9 cellular contexts compared by ENCODE assay signal in genomic region chr4:121189811-121190210, GRCh38. TPM values are rescaled to one million over a fixed set of nuclear protein-coding genes. Genes with fewer than 3 reads are reported as not detected.
DNase-seq lines count a peak whose midpoint lies in the region; ATAC-seq, FAIRE-seq and TF ChIP-seq lines count a peak whose summit lies in the region.
"Had no signal": no experiment of that assay in that cellular context is flagged by ENCODE, and none has a peak within 500 bp of the region (broad histone marks: within the 10 kb centered on the region; RNA-seq: fewer than 3 reads in every experiment).

No MANE protein-coding gene starts in this region.

- H3K36me3 Mint-ChIP-seq in activated T-helper 17 cell treated with anti-CD3 and anti-CD28 coated beads, Interleukin-2, amount 50 U/mL, for 72 hours (ENCODE audit: low read depth) = no peaks in the 10 kb centered on the region

- no peaks in the 10 kb centered on the region for H3K27me3 Mint-ChIP-seq in activated T-helper 17 cell treated with anti-CD3 and anti-CD28 coated beads, Interleukin-2, amount 50 U/mL, for 72 hours

- H2AFZ ChIP-seq in HepG2 (ENCODE audit: low read length) = no peak overlapping the region

- no peak for TF ChIP-seq POLR2A in right lobe of liver (IDR thresholded peaks at IDR 0.05)
- no peak for TF ChIP-seq POLR2A in HepG2 (IDR thresholded peaks at IDR 0.05; ENCODE audit: insufficient read depth in 1 of 2, low read depth in 2 of 2, low read length in 2 of 2)
- TF ChIP-seq POLR2A in transverse colon (IDR thresholded peaks at IDR 0.05) = no peak

- POLR2A ChIA-PET in HepG2 (lab: Yijun Ruan, JAX) = no interaction called here

- TF ChIP-seq EP300 in HepG2 (IDR thresholded peaks at IDR 0.05; ENCODE audit: low read depth in 2 of 2, low read length in 2 of 2) = no peak
- TF ChIP-seq EP300 in HepG2 (CRISPR knock-in tag; IDR thresholded peaks at IDR 0.05; ENCODE audit: borderline replicate concordance) = no peak
- TF ChIP-seq EP300 in transverse colon (IDR thresholded peaks at IDR 0.05; ENCODE audit: low read depth) = no peak

- H3K4me1 ChIP-seq in right lobe of liver = no peaks in the 10 kb centered on the region
- H3K4me1 ChIP-seq in HepG2 (ENCODE audit: insufficient read depth, low read length) = no peaks in the 10 kb centered on the region
- peaks cover 0 to 8% (median 0%) of the 10 kb centered on the region in 4 donors for H3K4me1 ChIP-seq in transverse colon
- H3K4me1 ChIP-seq: SJSA1 had no signal

- no peaks in the 10 kb centered on the region for H3K79me2 ChIP-seq in HepG2 (ENCODE audit: insufficient read depth, low read length)

- no peak overlapping the region for H3K4me3 ChIP-seq in right lobe of liver
- no peak overlapping the region for H3K4me3 ChIP-seq in HepG2 (replicated peaks in 1 of 3; ENCODE audit: insufficient read depth in 1 of 3, low read depth in 2 of 3, low read length in 3 of 3)
- no peak overlapping the region for H3K4me3 ChIP-seq in transverse colon
- H3K4me3 ChIP-seq: SJSA1 had no signal

- DNase-seq in right lobe of liver (no peak), HepG2 (ENCODE audit: low spot score) (no peak), transverse colon (peak; percentile 13), SW480 (ENCODE audit: low spot score) (no peak), frontal cortex (ENCODE audit: low spot score in 2 of 2) (no peak), kidney glomerular epithelial cell (lab: John Stamatoyannopoulos, UW) (no peak)

- H3K4me3 Mint-ChIP-seq in activated T-helper 17 cell treated with anti-CD3 and anti-CD28 coated beads, Interleukin-2, amount 50 U/mL, for 72 hours = peak overlapping the region; percentile 60

- H3K9me3 ChIP-seq in right lobe of liver (no peaks in the 10 kb centered on the region), HepG2 (ENCODE audit: low read length) (no peaks in the 10 kb centered on the region), transverse colon (no peaks in the 10 kb centered on the region)
- H3K9me3 ChIP-seq: SJSA1 had no signal

- no peaks in the 10 kb centered on the region for H4K20me1 ChIP-seq in HepG2 (ENCODE audit: insufficient read depth, low read length)

- H3K36me3 ChIP-seq in right lobe of liver = no peaks in the 10 kb centered on the region
- no peaks in the 10 kb centered on the region for H3K36me3 ChIP-seq in HepG2 (replicated peaks in 1 of 2; ENCODE audit: control insufficient read depth in 1 of 2, insufficient read depth in 2 of 2, low read length in 2 of 2)
- no peaks in the 10 kb centered on the region for H3K36me3 ChIP-seq in transverse colon
- H3K36me3 ChIP-seq: SJSA1 had no signal

- H3K27me3 ChIP-seq in right lobe of liver = no peaks in the 10 kb centered on the region
- H3K27me3 ChIP-seq in HepG2 (ENCODE audit: control insufficient read depth in 1 of 2, insufficient read depth in 2 of 2, low read length in 2 of 2) = no peaks in the 10 kb centered on the region; a peak in 1 of 5 replicates
- H3K27me3 ChIP-seq in transverse colon = no peaks in the 10 kb centered on the region
- H3K27me3 ChIP-seq: SJSA1 had no signal

- no peak for TF ChIP-seq RAD21 in HepG2 (CRISPR knock-in tag; IDR thresholded peaks at IDR 0.05)

- intact Hi-C loops in right lobe of liver (cut with DNase I) (loop anchor here in 1 of 2 donors (10.0 kb wide), 1 partner anchor 55 kb away; no protein-coding TSS in a partner anchor), HepG2 (cut with micrococcal nuclease; ENCODE audit: unreplicated experiment) (loop anchor here (5.0 to 10.0 kb wide), 2 partner anchors 117 to 545 kb away; no protein-coding TSS in a partner anchor), transverse colon (cut with DNase I; ENCODE audit: low total_unique reads) (no loop called here)

- in situ Hi-C loops in HepG2 (cut with HindIII; ENCODE audit: extremely low pct_ligation_motif_present, low pct_unique_long_range_greater_than_20kb) (loop anchor here (5.0 kb wide), 1 partner anchor 62 kb away; no protein-coding TSS in a partner anchor), transverse colon (cut with MboI; ENCODE audit: low pct_ligation_motif_present in 1 of 4, low pct_unique_long_range_greater_than_20kb in 1 of 4, low sequenced_read_pairs in 3 of 4) (loop anchor here in 2 of 4 donors (5.0 kb wide), 1 partner anchor 62 kb away; no protein-coding TSS in a partner anchor)

- H3K9me3 Mint-ChIP-seq in activated T-helper 17 cell treated with anti-CD3 and anti-CD28 coated beads, Interleukin-2, amount 50 U/mL, for 72 hours = no peaks in the 10 kb centered on the region

- no peak overlapping the region for H3K27ac ChIP-seq in right lobe of liver
- no peak overlapping the region for H3K27ac ChIP-seq in HepG2 (ENCODE audit: extremely low read length, insufficient read depth, low read length)
- H3K27ac ChIP-seq in transverse colon = no peak overlapping the region
- H3K27ac ChIP-seq: SJSA1 had no signal

- TF ChIP-seq CTCF in right lobe of liver (IDR thresholded peaks at IDR 0.05) (no peak), HepG2 (CRISPR knock-in tag; IDR thresholded peaks at IDR 0.05) (no peak), transverse colon (IDR thresholded peaks at IDR 0.05) (no peak)

- peak overlapping the region; percentile 64 for H3K27ac Mint-ChIP-seq in activated T-helper 17 cell treated with anti-CD3 and anti-CD28 coated beads, Interleukin-2, amount 50 U/mL, for 72 hours

- FAIRE-seq in HepG2 (lab: Jason Lieb, UNC) (no peak), frontal cortex (lab: Jason Lieb, UNC) (no peak)

- CTCF ChIA-PET in HepG2 (lab: Yijun Ruan, JAX; ENCODE audit: low intra/inter-chr PET ratio, low total read pairs) = no interaction called here

- no TSS peak for BruUV-seq in HepG2 (replicated peaks; lab: Mats Ljungman, UMichigan)

- H3K4me2 ChIP-seq in HepG2 (ENCODE audit: low read depth, low read length) = no peak overlapping the region

- ATAC-seq in right lobe of liver (peak; percentile 41 to 56 (median 54)), HepG2 (no peak), HG03460 (IDR thresholded peaks at IDR 0.05; ENCODE audit: unreplicated experiment) (peak; percentile 91)
- peak; percentile 95 for ATAC-seq in activated T-helper 17 cell treated with anti-CD3 and anti-CD28 coated beads, Interleukin-2, amount 50 U/mL, for 72 hours (replicated peaks)

- 10% methylated on average over 1 of the region's 1 CpG for WGBS in right lobe of liver (ENCODE audit: insufficient coverage, low coverage, low lambda C conversion rate, missing lambda C conversion rate)
- 0% methylated on average over 1 of the region's 1 CpG for WGBS in HepG2 (ENCODE audit: low lambda C conversion rate)
- 36% methylated on average over 1 of the region's 1 CpG; no CpG with 5 or more reads in 1 of the 2 donors for WGBS in transverse colon (ENCODE audit: low coverage in 1 of 2), 2 donors

- no peak overlapping the region for H3K9ac ChIP-seq in HepG2 (ENCODE audit: insufficient read depth, low read depth, low read length)

- peaks cover 30% of the 10 kb centered on the region for H3K4me1 Mint-ChIP-seq in activated T-helper 17 cell treated with anti-CD3 and anti-CD28 coated beads, Interleukin-2, amount 50 U/mL, for 72 hours

TF ChIP-seq in HepG2, 621 proteins besides CTCF, POLR2A, EP300 and RAD21 (continues in another document):
- no peak for TF ChIP-seq ELK4 (CRISPR knock-in tag; IDR thresholded peaks at IDR 0.05; ENCODE audit: borderline replicate concordance)

RNA-seq across cellular contexts. Expression of gene TNIP3, which starts 25.7 kb away (rescaled TPM):
- under 1 TPM in 1 of 6 experiments, not detected in 5; 0.06 TPM for total RNA-seq in right lobe of liver
- total RNA-seq in HepG2 (2016; rRNA removed; fragmentation: Illumina TruSeq; extraction: Trizol) = not detected in 2 replicates
- not detected in 2 replicates for total RNA-seq in HepG2 (2016; cell fraction: cytosol; rRNA removed; fragmentation: Illumina TruSeq; extraction: Trizol; ENCODE audit: low read depth)
- not detected in 2 replicates for total RNA-seq in HepG2 (2016; cell fraction: insoluble cytoplasmic fraction; rRNA removed; fragmentation: Illumina TruSeq; extraction: Trizol)
- not detected in 2 replicates for total RNA-seq in HepG2 (2016; cell fraction: membrane; rRNA removed; fragmentation: Illumina TruSeq; extraction: Trizol)
- not detected in 2 replicates for total RNA-seq in HepG2 (2016; cell fraction: nucleus; rRNA removed; fragmentation: Illumina TruSeq; extraction: Trizol)
- not detected in 2 replicates for polyA plus RNA-seq in HepG2 (2011; rRNA removed)
- polyA plus RNA-seq in HepG2 (2011; cell fraction: cytosol; rRNA removed) = not detected in 2 replicates
- not detected in 2 replicates for polyA plus RNA-seq in HepG2 (2011; cell fraction: nucleus; rRNA removed)
- not detected in 2 replicates for polyA plus RNA-seq in HepG2 (2012)
- polyA plus RNA-seq in HepG2 (2016; cell fraction: cytosol; fragmentation: Illumina TruSeq; extraction: Trizol; ENCODE audit: low read depth) = not detected in 2 replicates
- polyA plus RNA-seq in HepG2 (2016; cell fraction: insoluble cytoplasmic fraction; fragmentation: Illumina TruSeq; extraction: Trizol; ENCODE audit: low read depth) = not detected in 2 replicates
- polyA plus RNA-seq in HepG2 (2016; cell fraction: membrane; fragmentation: Illumina TruSeq; extraction: Trizol; ENCODE audit: low read depth) = not detected in 2 replicates
- not detected in 2 replicates for polyA plus RNA-seq in HepG2 (2016; cell fraction: nucleus; fragmentation: Illumina TruSeq; extraction: Trizol; ENCODE audit: insufficient read depth, low read depth)
- not detected in 2 replicates for polyA minus RNA-seq in HepG2 (2011; rRNA and poly(A)+ RNA removed; ENCODE audit: low replicate concordance)
- polyA minus RNA-seq in HepG2 (2011; cell fraction: cytosol; rRNA and poly(A)+ RNA removed) = not detected in 2 replicates
- not detected in 2 replicates for polyA minus RNA-seq in HepG2 (2011; cell fraction: nucleus; rRNA and poly(A)+ RNA removed)
- total RNA-seq in activated T-helper 17 cell treated with anti-CD3 and anti-CD28 coated beads, Interleukin-2, amount 50 U/mL, for 72 hours = 1 to 10 TPM; 3.6 to 7.5 TPM
- 1 to 10 TPM in 1 of 4 donors, under 1 TPM in 2, not detected in 1; 0.41 to 1.8 (median 0.79) TPM for total RNA-seq in transverse colon
- under 0.01 TPM for total RNA-seq in frontal cortex
